In the genomic region with DNA sequence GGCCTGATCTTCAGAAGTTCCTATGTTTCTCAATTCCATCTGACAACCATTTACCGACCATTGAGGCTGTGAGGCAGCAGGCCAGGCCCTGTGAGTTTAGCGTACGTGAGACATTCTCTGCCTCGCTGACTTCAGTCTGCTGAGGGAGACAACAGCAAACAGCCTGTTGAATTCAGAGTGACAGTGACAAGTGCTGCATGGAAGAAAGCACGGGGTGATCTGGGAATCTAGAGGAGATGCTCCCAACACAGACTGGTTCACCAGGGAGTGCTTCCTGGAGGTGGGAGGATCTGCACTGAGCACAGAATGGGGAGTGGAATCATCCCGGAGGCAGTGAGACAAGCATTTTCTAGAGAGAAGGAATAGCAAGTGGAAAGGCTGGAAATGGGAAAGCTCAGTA, we compare ENCODE assay signal across 27 cellular contexts. TPM values are rescaled to one million over a fixed set of nuclear protein-coding genes. Genes with fewer than 3 reads are reported as not detected.
"Had no signal": no experiment of that assay in that cellular context is flagged by ENCODE, and none has a peak within 500 bp of the region (broad histone marks: within the 10 kb centered on the region; RNA-seq: fewer than 3 reads in every experiment).

No MANE protein-coding gene starts in this region.

- H3K9me3 Mint-ChIP-seq: activated CD4-positive, alpha-beta memory T cell treated with anti-CD3 and anti-CD28 coated beads, Interleukin-2, amount 10 ng/mL, durations not matched to agents 7 days and 5 days; activated naive CD4-positive, alpha-beta T cell treated with anti-CD3 and anti-CD28 coated beads for 36 hours; activated T-helper 17 cell treated with anti-CD3 and anti-CD28 coated beads, Interleukin-2, amount 50 U/mL, for 72 hours had no signal

- H3K27me3 Mint-ChIP-seq: activated CD4-positive, alpha-beta memory T cell treated with anti-CD3 and anti-CD28 coated beads, Interleukin-2, amount 10 ng/mL, durations not matched to agents 7 days and 5 days; activated naive CD8-positive, alpha-beta T cell; activated T-helper 17 cell treated with anti-CD3 and anti-CD28 coated beads, Interleukin-2, amount 50 U/mL, for 72 hours had no signal

- H3K4me2 ChIP-seq: KMS-11, SK-N-SH had no signal

- H3K27ac ChIP-seq: brain microvascular endothelial cell, KMS-11, VCaP had no signal

- ATAC-seq: activated T-helper 17 cell treated with anti-CD3 and anti-CD28 coated beads, Interleukin-2, amount 50 U/mL, for 72 hours; Right ventricle myocardium inferior had no signal

- H3K9me3 ChIP-seq: SK-N-SH had no signal

- H3K27me3 ChIP-seq: brain microvascular endothelial cell had no signal

- H3K9ac ChIP-seq: KMS-11, SK-N-SH had no signal

- H3K27ac Mint-ChIP-seq: activated CD4-positive, alpha-beta memory T cell treated with anti-CD3 and anti-CD28 coated beads, Interleukin-2, amount 10 ng/mL, durations not matched to agents 7 days and 5 days; activated naive CD4-positive, alpha-beta T cell treated with anti-CD3 and anti-CD28 coated beads for 36 hours; activated naive CD8-positive, alpha-beta T cell; activated T-helper 17 cell treated with anti-CD3 and anti-CD28 coated beads, Interleukin-2, amount 50 U/mL, for 72 hours had no signal

- DNase-seq: activated CD4-positive, alpha-beta memory T cell treated with anti-CD3 and anti-CD28 coated beads, Interleukin-2, amount 10 ng/mL, durations not matched to agents 7 days and 5 days; activated CD4-positive, alpha-beta T cell treated with anti-CD3 and anti-CD28 coated beads, Interleukin-2, amount 50 U/mL, for 1 hour; activated CD4-positive, CD25-positive, alpha-beta regulatory T cell; activated gamma-delta T cell; activated naive CD4-positive, alpha-beta T cell treated with anti-CD3 and anti-CD28 coated beads for 36 hours; activated T-cell treated with anti-CD3 and anti-CD28 coated beads for 4 hours; activated T-cell treated with anti-CD3 and anti-CD28 coated beads, Interleukin-2, amount 50 U/mL, for 48 hours; amygdala; brain microvascular endothelial cell; NCI-H1092 treated with DMSO at 0.1 percent for 48 hours; NCI-H1417 treated with DMSO at 0.1 percent for 48 hours; NCI-H1694; NCI-H2029; NCI-H2107; NCI-H2171 treated with DMSO at 0.1 percent for 48 hours; NCI-H226; NCI-H510A; NCI-H526 treated with DMSO at 0.1 percent for 48 hours; NCI-H82; SK-N-SH; T-helper 1 cell had no signal

- H3K36me3 Mint-ChIP-seq: activated naive CD8-positive, alpha-beta T cell had no signal

- H3K4me3 Mint-ChIP-seq: activated CD4-positive, alpha-beta memory T cell treated with anti-CD3 and anti-CD28 coated beads, Interleukin-2, amount 10 ng/mL, durations not matched to agents 7 days and 5 days; activated naive CD4-positive, alpha-beta T cell treated with anti-CD3 and anti-CD28 coated beads for 36 hours; activated naive CD8-positive, alpha-beta T cell; activated T-helper 17 cell treated with anti-CD3 and anti-CD28 coated beads, Interleukin-2, amount 50 U/mL, for 72 hours had no signal

RNA-seq across cellular contexts. Expression of a gene that starts 17.2 kb away (rescaled TPM):
- total RNA-seq: RPMI7951 had no signal
